ENCODE assay signal across 23 cellular contexts in the genomic region with DNA sequence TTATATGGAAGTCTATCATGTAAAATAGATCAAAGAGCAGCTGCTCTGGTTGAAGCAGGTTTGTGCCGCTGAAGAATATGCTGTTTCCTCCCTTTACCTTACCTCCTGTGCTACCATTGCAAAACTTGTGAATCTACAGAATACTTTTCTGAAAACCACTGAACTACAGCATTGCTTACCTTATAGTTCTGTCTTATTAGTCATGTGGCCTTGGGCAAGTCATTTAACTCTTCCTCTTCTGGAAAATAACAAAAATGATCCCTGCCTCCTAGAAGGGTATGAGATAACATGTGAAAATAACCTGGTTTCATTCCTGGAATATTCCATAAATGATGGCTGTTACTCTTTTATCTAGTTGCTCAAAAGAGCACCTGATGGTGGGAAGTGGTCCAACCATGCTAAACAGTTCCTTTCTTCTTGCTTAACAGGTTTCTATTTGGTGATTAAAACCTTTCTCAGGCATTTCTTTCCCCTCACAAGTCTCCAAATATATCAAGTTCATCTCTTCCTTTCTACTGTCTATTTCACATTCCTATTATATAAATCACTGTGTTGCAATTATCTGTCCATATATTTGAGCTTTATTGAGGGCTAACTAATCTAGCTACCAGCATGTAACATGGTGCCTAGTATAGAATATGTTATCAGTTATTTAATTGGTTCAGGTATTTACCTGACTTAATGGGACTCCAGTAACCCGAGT. TPM values are rescaled to one million over a fixed set of nuclear protein-coding genes. Genes with fewer than 3 reads are reported as not detected.
DNase-seq lines count a peak whose midpoint lies in the region; ATAC-seq, FAIRE-seq and TF ChIP-seq lines count a peak whose summit lies in the region.
"Had no signal": no experiment of that assay in that cellular context is flagged by ENCODE, and none has a peak within 500 bp of the region (broad histone marks: within the 10 kb centered on the region; RNA-seq: fewer than 3 reads in every experiment).

No MANE protein-coding gene starts in this region.

- H3K36me3 ChIP-seq in CD8-positive, alpha-beta memory T cell (ENCODE audit: insufficient read depth, low read length): peaks cover 14% of the 10 kb centered on the region

- H3K27ac Mint-ChIP-seq in CD4-positive, alpha-beta T cell: peak overlapping the region; percentile 82
- H3K27ac Mint-ChIP-seq in CD8-positive, alpha-beta memory T cell: peak overlapping the region in 6 of 8 donors; percentile 26 to 63 (median 47)

- H3K27me3 ChIP-seq in CD4-positive, alpha-beta T cell (ENCODE audit: control insufficient read depth, insufficient read depth, low read length): no peaks in the 10 kb centered on the region
- no peaks in the 10 kb centered on the region for H3K27me3 ChIP-seq in CD8-positive, alpha-beta memory T cell (ENCODE audit: insufficient read depth, low read length, poor library complexity, severe bottlenecking)
- H3K27me3 ChIP-seq: colonic mucosa, SJSA1, upper lobe of right lung had no signal

- H3K4me1 Mint-ChIP-seq in CD4-positive, alpha-beta T cell (ENCODE audit: low read depth): peaks cover 29% of the 10 kb centered on the region
- peaks cover 28 to 35% (median 32%) of the 10 kb centered on the region in 3 donors for H3K4me1 Mint-ChIP-seq in CD8-positive, alpha-beta memory T cell

- no peaks in the 10 kb centered on the region for H3K9me3 ChIP-seq in CD4-positive, alpha-beta T cell (ENCODE audit: control insufficient read depth, low read length)
- H3K9me3 ChIP-seq in CD8-positive, alpha-beta memory T cell (ENCODE audit: low read length): no peaks in the 10 kb centered on the region
- H3K9me3 ChIP-seq: colonic mucosa, SJSA1, upper lobe of right lung had no signal

- H3K4me3 ChIP-seq in CD8-positive, alpha-beta memory T cell (ENCODE audit: low read length): no peak overlapping the region
- H3K4me3 ChIP-seq: colonic mucosa, SJSA1, upper lobe of right lung had no signal

- POLR2A ChIA-PET in CD4-positive, alpha-beta T cell (lab: Charles Lee): interaction anchor here (1.4 kb wide), 1 partner anchor 15 kb away, joined by 3 read pairs; a partner anchor contains a TSS
- POLR2A ChIA-PET in CD8-positive, alpha-beta memory T cell (lab: Charles Lee): no interaction called here

- H3K9me3 Mint-ChIP-seq in CD4-positive, alpha-beta T cell: peaks cover 9% of the 10 kb centered on the region
- no peaks in the 10 kb centered on the region for H3K9me3 Mint-ChIP-seq in CD8-positive, alpha-beta memory T cell

- no peak overlapping the region for H3K4me3 Mint-ChIP-seq in CD4-positive, alpha-beta T cell
- peak overlapping the region in 3 of 7 donors; percentile 12 to 59 (median 52) for H3K4me3 Mint-ChIP-seq in CD8-positive, alpha-beta memory T cell
- H3K4me3 Mint-ChIP-seq: activated CD8-positive, alpha-beta memory T cell treated with anti-CD3 and anti-CD28 coated beads, Interleukin-2, amount 10 ng/mL, durations not matched to agents 7 days and 5 days; natural killer cell treated with Interleukin-12 subunit alpha and Interleukin-12 subunit beta and Interleukin-15 and Interleukin-18, amount 100 ng/mL, for 72 hours; stimulated activated naive CD8-positive, alpha-beta T cell treated with anti-CD3 and anti-CD28 coated beads, Interleukin-15, Interleukin-2, amounts not matched to agents 100 ng/mL and 50 ng/mL, for 24 hours had no signal

- peaks cover 53% of the 10 kb centered on the region for H3K36me3 Mint-ChIP-seq in CD4-positive, alpha-beta T cell (ENCODE audit: low read depth)
- H3K36me3 Mint-ChIP-seq in CD8-positive, alpha-beta memory T cell: peaks cover 24 to 57% (median 43%) of the 10 kb centered on the region in 3 donors

- intact Hi-C loops in CD4-positive, alpha-beta T cell (cut with DNase I, micrococcal nuclease): no loop called here

- no peak for DNase-seq in CD4-positive, alpha-beta T cell
- DNase-seq in CD8-positive, alpha-beta memory T cell: no peak
- peak; percentile 8 for DNase-seq in RPMI7951 (ENCODE audit: low read depth)
- DNase-seq in epithelial cell of prostate (ENCODE audit: low read depth, low spot score): no peak
- DNase-seq in NCI-H774 (lab: John Stamatoyannopoulos, UW): no peak
- no peak for DNase-seq in GM19239 (ENCODE audit: insufficient read length, low spot score)
- DNase-seq: activated CD4-positive, CD25-positive, alpha-beta regulatory T cell; activated CD8-positive, alpha-beta memory T cell treated with anti-CD3 and anti-CD28 coated beads, Interleukin-2, amount 10 ng/mL, durations not matched to agents 7 days and 5 days; colonic mucosa; hypothalamus; kidney; mesenchymal stem cell; MM.1S; NCI-H1436 treated with DMSO at 0.1 percent for 48 hours; stimulated activated CD4-positive, alpha-beta T cell treated with anti-CD3 and anti-CD28 coated beads, Interleukin-2, amount 100 ng/mL, for 24 hours; upper lobe of right lung had no signal

- no peak for FAIRE-seq in GM19239 (lab: Jason Lieb, UNC)
- FAIRE-seq: endometrium, kidney had no signal

- no peak overlapping the region for H3K27ac ChIP-seq in CD4-positive, alpha-beta T cell (ENCODE audit: low read depth, low read length)
- H3K27ac ChIP-seq in CD8-positive, alpha-beta memory T cell (ENCODE audit: low read depth, low read length): no peak overlapping the region
- H3K27ac ChIP-seq in epithelial cell of prostate: peak overlapping the region; percentile 27
- H3K27ac ChIP-seq: colonic mucosa, parathyroid adenoma, SJSA1, upper lobe of right lung had no signal

- peaks cover 15% of the 10 kb centered on the region for H3K4me1 ChIP-seq in CD8-positive, alpha-beta memory T cell (ENCODE audit: insufficient read depth, low read length)
- H3K4me1 ChIP-seq: colonic mucosa, parathyroid adenoma, upper lobe of right lung had no signal

- TF ChIP-seq CTCF in CD4-positive, alpha-beta T cell (IDR thresholded peaks at IDR 0.05): no peak

- ATAC-seq in CD4-positive, alpha-beta T cell (ENCODE audit: poor library complexity): peak; percentile 37
- ATAC-seq in HG03097 (IDR thresholded peaks at IDR 0.05; ENCODE audit: low FRiP score, unreplicated experiment) (no peak), HG03457 (IDR thresholded peaks at IDR 0.05; ENCODE audit: unreplicated experiment) (no peak)
- ATAC-seq: upper lobe of right lung had no signal

- CTCF ChIA-PET in CD4-positive, alpha-beta T cell (lab: Charles Lee): no interaction called here
- CTCF ChIA-PET in CD8-positive, alpha-beta memory T cell (lab: Charles Lee): no interaction called here

- no peaks in the 10 kb centered on the region for H3K27me3 Mint-ChIP-seq in CD4-positive, alpha-beta T cell
- no peaks in the 10 kb centered on the region for H3K27me3 Mint-ChIP-seq in CD8-positive, alpha-beta memory T cell
- H3K27me3 Mint-ChIP-seq: activated CD8-positive, alpha-beta memory T cell treated with anti-CD3 and anti-CD28 coated beads, Interleukin-2, amount 10 ng/mL, durations not matched to agents 7 days and 5 days; natural killer cell treated with Interleukin-12 subunit alpha and Interleukin-12 subunit beta and Interleukin-15 and Interleukin-18, amount 100 ng/mL, for 72 hours; stimulated activated naive CD8-positive, alpha-beta T cell treated with anti-CD3 and anti-CD28 coated beads, Interleukin-15, Interleukin-2, amounts not matched to agents 100 ng/mL and 50 ng/mL, for 24 hours had no signal

RNA-seq across cellular contexts. Expression of a gene that starts 15.0 kb away (rescaled TPM):
- 1 to 10 TPM; 4.4 to 5.8 TPM for total RNA-seq in CD4-positive, alpha-beta T cell
- 10 to 100 TPM; 13.3 to 14.2 TPM for total RNA-seq in CD8-positive, alpha-beta memory T cell
- polyA plus RNA-seq in CD8-positive, alpha-beta memory T cell: 11.7 TPM
- 15.3 and 16.5 TPM in 2 replicates for total RNA-seq in RPMI7951 (2014; rRNA removed; shearing (Covaris generic))
